19 cellular contexts compared by ENCODE assay signal in the genomic region with DNA sequence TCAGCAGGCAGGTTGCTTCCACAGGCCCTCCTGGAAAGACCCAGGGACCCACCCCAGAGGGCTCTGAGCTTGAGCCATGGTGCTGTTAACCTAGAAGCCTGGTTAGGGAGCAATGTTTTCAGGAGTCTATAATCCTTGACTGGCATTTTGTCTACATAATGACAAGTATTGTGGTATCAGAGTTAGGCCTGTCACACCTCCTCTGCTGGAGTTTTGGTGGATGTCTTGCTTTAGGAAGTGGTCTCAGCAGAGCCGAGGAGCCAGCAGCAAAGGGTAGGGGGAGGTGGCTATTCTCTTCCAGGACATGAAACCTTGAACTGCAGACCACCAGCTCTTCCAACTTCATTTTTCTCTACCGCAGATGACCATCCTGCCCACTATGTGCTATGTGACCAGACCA.
DNase-seq lines count a peak whose midpoint lies in the region.
"Had no signal": no experiment of that assay in that cellular context is flagged by ENCODE, and none has a peak within 500 bp of the region (broad histone marks: within the 10 kb centered on the region; RNA-seq: fewer than 3 reads in every experiment).

No MANE protein-coding gene starts in this region.

- peak; percentile 1 for DNase-seq in ecto neural progenitor cell (ENCODE audit: low spot score)
- peak; percentile 16 for DNase-seq in islet precursor cell
- no peak for DNase-seq in G401 (ENCODE audit: low spot score)
- no peak for DNase-seq in globus pallidus (ENCODE audit: low spot score)
- DNase-seq in activated gamma-delta T cell treated with Interleukin-2 at 50 U/mL for 16 hours: no peak
- DNase-seq: 8988T; ACHN; BE2C; C1 segment of cervical spinal cord; CD4-positive, alpha-beta memory T cell; CD4-positive, CD25-positive, alpha-beta regulatory T cell; CD8-positive, alpha-beta memory T cell; DMS 273 treated with DMSO at 0.1 percent for 48 hours; DMS153; DMS53; DMS79; DND-41; EL; GF-D8 had no signal

- in situ Hi-C loops in G401 (cut with HindIII; ENCODE audit: low sequenced_read_pairs): no loop called here

Comparison
In these comparisons a context has a peak if more than half of its experiments do, and no peak if none do; other contexts are left out.
1. DNase-seq: peak in ecto neural progenitor cell (single experiment) and islet precursor cell (single experiment); none in G401 (single experiment), globus pallidus (single experiment) and activated gamma-delta T cell treated with Interleukin-2 at 50 U/mL for 16 hours (single experiment).